ENCODE assay signal across 1 cellular context in the genomic region with DNA sequence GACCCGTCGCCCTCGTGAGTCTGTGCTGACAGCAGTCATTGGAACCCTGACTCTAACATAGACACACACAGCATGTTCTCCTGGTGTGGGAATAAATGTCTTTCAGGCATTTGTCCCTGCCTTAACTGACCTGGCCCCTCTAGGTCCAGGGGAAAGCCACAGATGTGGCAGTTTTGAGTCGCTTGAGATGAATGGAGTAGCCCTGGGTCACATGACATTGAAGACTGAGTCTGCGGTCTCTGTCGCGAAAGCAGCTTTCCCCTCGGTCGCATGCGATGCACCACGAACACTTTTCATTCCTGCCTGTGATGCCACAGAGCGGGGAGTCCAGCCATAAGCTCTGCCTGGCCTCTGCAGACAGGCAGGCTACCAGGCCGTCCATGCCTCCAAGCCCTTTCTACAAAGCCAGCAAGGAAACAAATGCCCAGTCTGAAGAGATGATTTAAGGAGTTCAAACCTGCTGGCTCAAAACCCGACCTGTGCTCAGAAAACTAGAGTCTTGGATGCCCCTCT.
TF ChIP-seq lines count a peak whose summit lies in the region.

No MANE protein-coding gene starts in this region.

TF ChIP-seq in GM23338, 12 proteins besides CTCF, POLR2A, EP300 and RAD21:
- TF ChIP-seq, protein P1, sequence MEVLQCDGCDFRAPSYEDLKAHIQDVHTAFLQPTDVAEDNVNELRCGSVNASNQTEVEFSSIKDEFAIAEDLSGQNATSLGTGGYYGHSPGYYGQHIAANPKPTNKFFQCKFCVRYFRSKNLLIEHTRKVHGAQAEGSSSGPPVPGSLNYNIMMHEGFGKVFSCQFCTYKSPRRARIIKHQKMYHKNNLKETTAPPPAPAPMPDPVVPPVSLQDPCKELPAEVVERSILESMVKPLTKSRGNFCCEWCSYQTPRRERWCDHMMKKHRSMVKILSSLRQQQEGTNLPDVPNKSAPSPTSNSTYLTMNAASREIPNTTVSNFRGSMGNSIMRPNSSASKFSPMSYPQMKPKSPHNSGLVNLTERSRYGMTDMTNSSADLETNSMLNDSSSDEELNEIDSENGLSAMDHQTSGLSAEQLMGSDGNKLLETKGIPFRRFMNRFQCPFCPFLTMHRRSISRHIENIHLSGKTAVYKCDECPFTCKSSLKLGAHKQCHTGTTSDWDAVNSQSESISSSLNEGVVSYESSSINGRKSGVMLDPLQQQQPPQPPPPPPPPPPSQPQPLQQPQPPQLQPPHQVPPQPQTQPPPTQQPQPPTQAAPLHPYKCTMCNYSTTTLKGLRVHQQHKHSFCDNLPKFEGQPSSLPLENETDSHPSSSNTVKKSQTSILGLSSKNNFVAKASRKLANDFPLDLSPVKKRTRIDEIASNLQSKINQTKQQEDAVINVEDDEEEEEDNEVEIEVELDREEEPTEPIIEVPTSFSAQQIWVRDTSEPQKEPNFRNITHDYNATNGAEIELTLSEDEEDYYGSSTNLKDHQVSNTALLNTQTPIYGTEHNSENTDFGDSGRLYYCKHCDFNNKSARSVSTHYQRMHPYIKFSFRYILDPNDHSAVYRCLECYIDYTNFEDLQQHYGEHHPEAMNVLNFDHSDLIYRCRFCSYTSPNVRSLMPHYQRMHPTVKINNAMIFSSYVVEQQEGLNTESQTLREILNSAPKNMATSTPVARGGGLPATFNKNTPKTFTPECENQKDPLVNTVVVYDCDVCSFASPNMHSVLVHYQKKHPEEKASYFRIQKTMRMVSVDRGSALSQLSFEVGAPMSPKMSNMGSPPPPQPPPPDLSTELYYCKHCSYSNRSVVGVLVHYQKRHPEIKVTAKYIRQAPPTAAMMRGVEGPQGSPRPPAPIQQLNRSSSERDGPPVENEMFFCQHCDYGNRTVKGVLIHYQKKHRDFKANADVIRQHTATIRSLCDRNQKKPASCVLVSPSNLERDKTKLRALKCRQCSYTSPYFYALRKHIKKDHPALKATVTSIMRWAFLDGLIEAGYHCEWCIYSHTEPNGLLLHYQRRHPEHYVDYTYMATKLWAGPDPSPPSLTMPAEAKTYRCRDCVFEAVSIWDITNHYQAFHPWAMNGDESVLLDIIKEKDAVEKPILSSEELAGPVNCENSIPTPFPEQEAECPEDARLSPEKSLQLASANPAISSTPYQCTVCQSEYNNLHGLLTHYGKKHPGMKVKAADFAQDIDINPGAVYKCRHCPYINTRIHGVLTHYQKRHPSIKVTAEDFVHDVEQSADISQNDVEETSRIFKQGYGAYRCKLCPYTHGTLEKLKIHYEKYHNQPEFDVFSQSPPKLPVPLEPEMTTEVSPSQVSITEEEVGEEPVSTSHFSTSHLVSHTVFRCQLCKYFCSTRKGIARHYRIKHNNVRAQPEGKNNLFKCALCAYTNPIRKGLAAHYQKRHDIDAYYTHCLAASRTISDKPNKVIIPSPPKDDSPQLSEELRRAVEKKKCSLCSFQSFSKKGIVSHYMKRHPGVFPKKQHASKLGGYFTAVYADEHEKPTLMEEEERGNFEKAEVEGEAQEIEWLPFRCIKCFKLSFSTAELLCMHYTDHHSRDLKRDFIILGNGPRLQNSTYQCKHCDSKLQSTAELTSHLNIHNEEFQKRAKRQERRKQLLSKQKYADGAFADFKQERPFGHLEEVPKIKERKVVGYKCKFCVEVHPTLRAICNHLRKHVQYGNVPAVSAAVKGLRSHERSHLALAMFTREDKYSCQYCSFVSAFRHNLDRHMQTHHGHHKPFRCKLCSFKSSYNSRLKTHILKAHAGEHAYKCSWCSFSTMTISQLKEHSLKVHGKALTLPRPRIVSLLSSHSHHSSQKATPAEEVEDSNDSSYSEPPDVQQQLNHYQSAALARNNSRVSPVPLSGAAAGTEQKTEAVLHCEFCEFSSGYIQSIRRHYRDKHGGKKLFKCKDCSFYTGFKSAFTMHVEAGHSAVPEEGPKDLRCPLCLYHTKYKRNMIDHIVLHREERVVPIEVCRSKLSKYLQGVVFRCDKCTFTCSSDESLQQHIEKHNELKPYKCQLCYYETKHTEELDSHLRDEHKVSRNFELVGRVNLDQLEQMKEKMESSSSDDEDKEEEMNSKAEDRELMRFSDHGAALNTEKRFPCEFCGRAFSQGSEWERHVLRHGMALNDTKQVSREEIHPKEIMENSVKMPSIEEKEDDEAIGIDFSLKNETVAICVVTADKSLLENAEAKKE (CRISPR knock-in tag; IDR thresholded peaks at IDR 0.05), result no peak
- TF ChIP-seq ZNF331 (CRISPR knock-in tag; IDR thresholded peaks at IDR 0.05; ENCODE audit: low read depth) (no peak), EZH2 (IDR thresholded peaks at IDR 0.05; ENCODE audit: low read depth, unreplicated experiment) (no peak), EZH2phosphoT487 (IDR thresholded peaks at IDR 0.05; ENCODE audit: unreplicated experiment) (no peak), STAT1 (IDR thresholded peaks at IDR 0.05; ENCODE audit: unreplicated experiment) (no peak), CREB1 (CRISPR knock-in tag; IDR thresholded peaks at IDR 0.05; ENCODE audit: low read depth) (no peak), JUNB (IDR thresholded peaks at IDR 0.05; ENCODE audit: unreplicated experiment) (no peak), ZNF114 (CRISPR knock-in tag; IDR thresholded peaks at IDR 0.05) (no peak), POLR2AphosphoS5 (IDR thresholded peaks at IDR 0.05; ENCODE audit: low read depth) (no peak)
- TF ChIP-seq, protein P2, sequence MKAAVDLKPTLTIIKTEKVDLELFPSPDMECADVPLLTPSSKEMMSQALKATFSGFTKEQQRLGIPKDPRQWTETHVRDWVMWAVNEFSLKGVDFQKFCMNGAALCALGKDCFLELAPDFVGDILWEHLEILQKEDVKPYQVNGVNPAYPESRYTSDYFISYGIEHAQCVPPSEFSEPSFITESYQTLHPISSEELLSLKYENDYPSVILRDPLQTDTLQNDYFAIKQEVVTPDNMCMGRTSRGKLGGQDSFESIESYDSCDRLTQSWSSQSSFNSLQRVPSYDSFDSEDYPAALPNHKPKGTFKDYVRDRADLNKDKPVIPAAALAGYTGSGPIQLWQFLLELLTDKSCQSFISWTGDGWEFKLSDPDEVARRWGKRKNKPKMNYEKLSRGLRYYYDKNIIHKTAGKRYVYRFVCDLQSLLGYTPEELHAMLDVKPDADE (IDR thresholded peaks at IDR 0.05), result no peak
- TF ChIP-seq, protein P3, sequence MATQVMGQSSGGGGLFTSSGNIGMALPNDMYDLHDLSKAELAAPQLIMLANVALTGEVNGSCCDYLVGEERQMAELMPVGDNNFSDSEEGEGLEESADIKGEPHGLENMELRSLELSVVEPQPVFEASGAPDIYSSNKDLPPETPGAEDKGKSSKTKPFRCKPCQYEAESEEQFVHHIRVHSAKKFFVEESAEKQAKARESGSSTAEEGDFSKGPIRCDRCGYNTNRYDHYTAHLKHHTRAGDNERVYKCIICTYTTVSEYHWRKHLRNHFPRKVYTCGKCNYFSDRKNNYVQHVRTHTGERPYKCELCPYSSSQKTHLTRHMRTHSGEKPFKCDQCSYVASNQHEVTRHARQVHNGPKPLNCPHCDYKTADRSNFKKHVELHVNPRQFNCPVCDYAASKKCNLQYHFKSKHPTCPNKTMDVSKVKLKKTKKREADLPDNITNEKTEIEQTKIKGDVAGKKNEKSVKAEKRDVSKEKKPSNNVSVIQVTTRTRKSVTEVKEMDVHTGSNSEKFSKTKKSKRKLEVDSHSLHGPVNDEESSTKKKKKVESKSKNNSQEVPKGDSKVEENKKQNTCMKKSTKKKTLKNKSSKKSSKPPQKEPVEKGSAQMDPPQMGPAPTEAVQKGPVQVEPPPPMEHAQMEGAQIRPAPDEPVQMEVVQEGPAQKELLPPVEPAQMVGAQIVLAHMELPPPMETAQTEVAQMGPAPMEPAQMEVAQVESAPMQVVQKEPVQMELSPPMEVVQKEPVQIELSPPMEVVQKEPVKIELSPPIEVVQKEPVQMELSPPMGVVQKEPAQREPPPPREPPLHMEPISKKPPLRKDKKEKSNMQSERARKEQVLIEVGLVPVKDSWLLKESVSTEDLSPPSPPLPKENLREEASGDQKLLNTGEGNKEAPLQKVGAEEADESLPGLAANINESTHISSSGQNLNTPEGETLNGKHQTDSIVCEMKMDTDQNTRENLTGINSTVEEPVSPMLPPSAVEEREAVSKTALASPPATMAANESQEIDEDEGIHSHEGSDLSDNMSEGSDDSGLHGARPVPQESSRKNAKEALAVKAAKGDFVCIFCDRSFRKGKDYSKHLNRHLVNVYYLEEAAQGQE (IDR thresholded peaks at IDR 0.05; ENCODE audit: unreplicated experiment), result no peak
